8 cellular contexts compared by ENCODE assay signal in genomic region chr3:52056968-52057805, GRCh38. TPM values are rescaled to one million over a fixed set of nuclear protein-coding genes. Genes with fewer than 3 reads are reported as not detected.
DNase-seq lines count a peak whose midpoint lies in the region; ATAC-seq and TF ChIP-seq lines count a peak whose summit lies in the region.

No MANE protein-coding gene starts in this region.

- intact Hi-C loops in IMR-90 (cut with micrococcal nuclease) (loop anchor here (1.0 to 5.0 kb wide), 4 partner anchors 34 to 115 kb away; partner anchors contain the start of gene PARP3), OCI-LY7 (cut with micrococcal nuclease; ENCODE audit: unreplicated experiment) (loop anchor here (1.0 to 2.0 kb wide), 2 partner anchors 97 to 114 kb away; partner anchors contain the start of genes PARP3 and POC1A)

- peak overlapping the region; percentile 51 for H3K4me3 ChIP-seq in IMR-90 (ENCODE audit: insufficient read depth, low read depth, low read length)
- peak overlapping the region; percentile 82 for H3K4me3 ChIP-seq in OCI-LY7 (ENCODE audit: low read depth, low read length, poor library complexity, severe bottlenecking)

- H3K4me2 ChIP-seq in IMR-90 (ENCODE audit: low read depth, low read length) (peak overlapping the region; percentile 92), OCI-LY7 (ENCODE audit: low read length) (peak overlapping the region; percentile 96)

- peak overlapping the region; percentile 96 for H3K4ac ChIP-seq in IMR-90 (ENCODE audit: low read depth, low read length)

- in situ Hi-C loops in IMR-90 (cut with MboI; ENCODE audit: low sequenced_read_pairs) = no loop called here

- H2AFZ ChIP-seq in IMR-90 (replicated peaks; ENCODE audit: low read length, poor library complexity) (peak overlapping the region; percentile 98), OCI-LY7 (ENCODE audit: low read length) (peak overlapping the region; percentile 84)

- no peaks in the 10 kb centered on the region for H3K9me3 ChIP-seq in IMR-90 (ENCODE audit: control insufficient read depth, insufficient read depth, low read length)
- H3K9me3 ChIP-seq in OCI-LY7 (ENCODE audit: low read length) = no peaks in the 10 kb centered on the region

- peak overlapping the region; percentile 6 for H3K18ac ChIP-seq in IMR-90 (ENCODE audit: low read depth, low read length)

- peak overlapping the region; percentile 79 for H2BK120ac ChIP-seq in IMR-90 (ENCODE audit: low read depth, low read length)

- H3K27me3 ChIP-seq in IMR-90 (ENCODE audit: control insufficient read depth, insufficient read depth, low read length) = no peaks in the 10 kb centered on the region

- peak overlapping the region; percentile 97 for H2AK5ac ChIP-seq in IMR-90 (ENCODE audit: low read depth, low read length)

- TF ChIP-seq POLR2A in IMR-90 (IDR thresholded peaks at IDR 0.05; ENCODE audit: low read depth, low read length) = peak; percentile 35; the same call in 1 of the 2 replicates

- H4K8ac ChIP-seq in IMR-90 (ENCODE audit: low read depth in 2 of 2, low read length in 2 of 2) = peak overlapping the region; percentile 64 to 95

- peak overlapping the region; percentile 77 for H2BK5ac ChIP-seq in IMR-90 (ENCODE audit: low read depth, low read length, poor library complexity, severe bottlenecking)

- peak overlapping the region; percentile 63 for H3K56ac ChIP-seq in IMR-90 (ENCODE audit: extremely low read depth, insufficient read depth, low read length)

- WGBS in IMR-90 (ENCODE audit: extremely low coverage in 2 of 2, insufficient read length in 1 of 2), 2 experiments = 1% methylated on average over 36 of the region's 55 CpGs; no CpG with 5 or more reads in 1 of the 2 experiments

- H4K20me1 ChIP-seq in IMR-90 (ENCODE audit: insufficient read depth, low read length) (peaks cover 11% of the 10 kb centered on the region; the same call in 1 of the 2 replicates), OCI-LY7 (ENCODE audit: insufficient read depth, low read length) (no peaks in the 10 kb centered on the region)

- peak overlapping the region; percentile 97 for H3K23ac ChIP-seq in IMR-90 (ENCODE audit: low read depth, low read length)

- BruUV-seq in IMR-90 (replicated peaks; lab: Mats Ljungman, UMichigan) (no TSS peak), OCI-LY7 (replicated peaks; lab: Mats Ljungman, UMichigan) (no TSS peak)

- peaks cover 6 to 37% of the 10 kb centered on the region in 2 experiments; a peak in 3 of 4 replicates for H3K79me1 ChIP-seq in IMR-90 (ENCODE audit: low read depth in 1 of 2, low read length in 2 of 2)

- H3K36me3 ChIP-seq in IMR-90 (ENCODE audit: control insufficient read depth, insufficient read depth, low read length) = peaks cover 9% of the 10 kb centered on the region
- peaks cover 13% of the 10 kb centered on the region; the same call in 1 of the 2 replicates for H3K36me3 ChIP-seq in OCI-LY7 (ENCODE audit: insufficient read depth, low read length)

- H2BK15ac ChIP-seq in IMR-90 (ENCODE audit: low read depth, low read length) = peak overlapping the region; percentile 64; the same call in 1 of the 3 replicates

- TF ChIP-seq RAD21 in IMR-90 (IDR thresholded peaks at IDR 0.05; ENCODE audit: low read length) = no peak

- H2BK20ac ChIP-seq in IMR-90 (ENCODE audit: low read depth, low read length) = peak overlapping the region; percentile 80

- peak overlapping the region; percentile 98 for H2AK9ac ChIP-seq in IMR-90 (replicated peaks; ENCODE audit: low read depth, low read length, poor library complexity)

- H3K14ac ChIP-seq in IMR-90 (replicated peaks; ENCODE audit: low read depth, low read length) = peak overlapping the region; percentile 97

- peaks cover 8% of the 10 kb centered on the region; the same call in 1 of the 2 replicates for H3K9me1 ChIP-seq in IMR-90 (ENCODE audit: insufficient read depth, low read length)

- no peaks in the 10 kb centered on the region for H3K9me2 ChIP-seq in OCI-LY7 (ENCODE audit: insufficient read depth, low read length)

- DNase-seq in DMS114 treated with DMSO at 0.1 percent for 48 hours (lab: John Stamatoyannopoulos, UW; ENCODE audit: unreplicated experiment) (peak; percentile 94), IMR-90 (peak; percentile 97), OCI-LY7 (ENCODE audit: low spot score) (peak; percentile 99), activated T-cell treated with anti-CD3 and anti-CD28 coated beads for 4 hours (peak; percentile 99), epidermal melanocyte (ENCODE audit: insufficient read length, low spot score) (peak; percentile 98), midbrain (lab: John Stamatoyannopoulos, UW) (peak; percentile 100)
- DNase-seq in stimulated activated CD8-positive, alpha-beta memory T cell treated with anti-CD3 and anti-CD28 coated beads, Interleukin-15, amount 100 ng/mL, for 48 hours (ENCODE audit: low read depth in 2 of 2) = peak; percentile 99

- H3K4me1 ChIP-seq in IMR-90 (ENCODE audit: control insufficient read depth, insufficient read depth, low read length) (peaks cover 19% of the 10 kb centered on the region), OCI-LY7 (ENCODE audit: insufficient read depth, low read length, poor library complexity, severe bottlenecking) (peaks cover 41% of the 10 kb centered on the region)

- CTCF ChIA-PET in IMR-90 (lab: Yijun Ruan, JAX) (interaction anchor here (1.2 to 1.8 kb wide), 2 partner anchors 56 to 61 kb away, joined by 3 to 5 read pairs; no protein-coding TSS in a partner anchor), OCI-LY7 (lab: Charles Lee; ENCODE audit: unreplicated experiment) (interaction anchor here (0.6 to 0.8 kb wide), 3 partner anchors 12 to 331 kb away, joined by 3 to 6 read pairs (median 3); no protein-coding TSS in a partner anchor)

- dilution Hi-C loops in IMR-90 (cut with HindIII; ENCODE audit: low sequenced_read_pairs, unreplicated experiment) = no loop called here

- no peaks in the 10 kb centered on the region for H3K79me2 ChIP-seq in OCI-LY7 (ENCODE audit: insufficient read depth, low read depth, low read length)

- H3K27ac ChIP-seq in IMR-90 (ENCODE audit: insufficient read depth, low read length) (peak overlapping the region; percentile 83), OCI-LY7 (ENCODE audit: low read depth, low read length, poor library complexity, severe bottlenecking) (peak overlapping the region; percentile 42)

- peak overlapping the region; percentile 43 for H4K5ac ChIP-seq in IMR-90 (ENCODE audit: low read depth, low read length)

- ATAC-seq in GM21529 (IDR thresholded peaks at IDR 0.05; ENCODE audit: unreplicated experiment) (peak; percentile 79), IMR-90 (ENCODE audit: low read depth) (peak; percentile 87)

- TF ChIP-seq CTCF in IMR-90 (conservative IDR thresholded peaks at IDR 0.05; ENCODE audit: low read depth, low read length) = no peak
- no peak for TF ChIP-seq CTCF in OCI-LY7 (conservative IDR thresholded peaks at IDR 0.05; ENCODE audit: low read length)

- POLR2A ChIA-PET in IMR-90 (lab: Charles Lee; ENCODE audit: unreplicated experiment) = interaction anchor here (0.6 to 1.0 kb wide), 3 partner anchors 61 to 721 kb away, joined by 3 to 4 read pairs (median 3); no protein-coding TSS in a partner anchor
- POLR2A ChIA-PET in OCI-LY7 (lab: Charles Lee) = interaction anchor here (0.5 to 1.3 kb wide), 5 partner anchors 34 to 364 kb away, joined by 3 to 6 read pairs (median 4); partner anchors contain the start of gene TLR9

- peak overlapping the region; percentile 85 for H4K91ac ChIP-seq in IMR-90 (ENCODE audit: insufficient read depth, low read depth, low read length)

- peak overlapping the region; percentile 40 for H3K9ac ChIP-seq in IMR-90 (ENCODE audit: low read depth, low read length)

TF ChIP-seq in IMR-90, 13 proteins besides CTCF, POLR2A, EP300 and RAD21:
- peak; percentile 68 for TF ChIP-seq BHLHE40 (IDR thresholded peaks at IDR 0.05; ENCODE audit: low read depth, low read length)
- 0 out of 2 replicates have a peak, but pooled peaks have one; percentile 19 for TF ChIP-seq RFX5 (IDR thresholded peaks at IDR 0.05; ENCODE audit: low read depth, low read length)
- TF ChIP-seq MXI1 (IDR thresholded peaks at IDR 0.05; ENCODE audit: borderline replicate concordance, low read depth, low read length) = peak; percentile 84; the same call in 1 of the 2 replicates
- no peak for TF ChIP-seq CEBPB (IDR thresholded peaks at IDR 0.05; ENCODE audit: low read depth, low read length)
- TF ChIP-seq FOS (IDR thresholded peaks at IDR 0.05; ENCODE audit: low read depth, low read length) = peak; percentile 55; the same call in 1 of the 2 replicates
- peak; percentile 98 for TF ChIP-seq USF2 (IDR thresholded peaks at IDR 0.05; ENCODE audit: low read depth, low read length)
- no peak for TF ChIP-seq MAFK (IDR thresholded peaks at IDR 0.05; ENCODE audit: low read depth, low read length)
- TF ChIP-seq NFE2L2 (IDR thresholded peaks at IDR 0.05; ENCODE audit: low read depth, low read length) = no peak
- TF ChIP-seq RCOR1 (IDR thresholded peaks at IDR 0.05; ENCODE audit: insufficient replicate concordance, low read length) = peak; percentile 36
- TF ChIP-seq SMC3 (IDR thresholded peaks at IDR 0.05; ENCODE audit: low read depth, low read length) = no peak
- TF ChIP-seq, protein P1, sequence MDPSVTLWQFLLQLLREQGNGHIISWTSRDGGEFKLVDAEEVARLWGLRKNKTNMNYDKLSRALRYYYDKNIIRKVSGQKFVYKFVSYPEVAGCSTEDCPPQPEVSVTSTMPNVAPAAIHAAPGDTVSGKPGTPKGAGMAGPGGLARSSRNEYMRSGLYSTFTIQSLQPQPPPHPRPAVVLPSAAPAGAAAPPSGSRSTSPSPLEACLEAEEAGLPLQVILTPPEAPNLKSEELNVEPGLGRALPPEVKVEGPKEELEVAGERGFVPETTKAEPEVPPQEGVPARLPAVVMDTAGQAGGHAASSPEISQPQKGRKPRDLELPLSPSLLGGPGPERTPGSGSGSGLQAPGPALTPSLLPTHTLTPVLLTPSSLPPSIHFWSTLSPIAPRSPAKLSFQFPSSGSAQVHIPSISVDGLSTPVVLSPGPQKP (IDR thresholded peaks at IDR 0.05; ENCODE audit: borderline replicate concordance, low read depth, low read length) = no peak
- TF ChIP-seq CHD1 (IDR thresholded peaks at IDR 0.05; ENCODE audit: low read depth, low read length) = no peak
- TF ChIP-seq MAZ (IDR thresholded peaks at IDR 0.05; ENCODE audit: borderline replicate concordance, low read depth, low read length) = peak; percentile 75; the same call in 1 of the 2 replicates

RNA-seq across cellular contexts. Expression of gene DUSP7, which starts 0.8 kb away (rescaled TPM):
- total RNA-seq in IMR-90 (2012; rRNA removed) (9.3 and 9.7 TPM in 2 replicates), OCI-LY7 (2022) (13.5 and 14.4 TPM in 2 replicates)
- polyA plus RNA-seq in IMR-90 (2012; rRNA removed) = 24.0 and 27.8 TPM in 2 replicates
- polyA plus RNA-seq in IMR-90 (2012; cell fraction: cytosol; rRNA removed) = 10.9 and 26.7 TPM in 2 replicates
- polyA plus RNA-seq in IMR-90 (2012; cell fraction: nucleus; rRNA removed; ENCODE audit: low replicate concordance) = 8.9 and 16.8 TPM in 2 replicates
- 8.4 and 11.4 TPM in 2 replicates for total RNA-seq in OCI-LY7 (2014; rRNA removed; shearing (Covaris generic))

Comparison
In these comparisons a context has a peak if more than half of its experiments do, and no peak if none do; other contexts are left out.
1. Peak in every context shown above with its lines: DNase-seq, ATAC-seq, H3K4me3 ChIP-seq and H3K27ac ChIP-seq.